In genomic region chr6:80607814-80608391, GRCh38 we compare ENCODE assay signal across 13 cellular contexts.
DNase-seq lines count a peak whose midpoint lies in the region; ATAC-seq and TF ChIP-seq lines count a peak whose summit lies in the region.
"Had no signal": no experiment of that assay in that cellular context is flagged by ENCODE, and none has a peak within 500 bp of the region (broad histone marks: within the 10 kb centered on the region; RNA-seq: fewer than 3 reads in every experiment).

No MANE protein-coding gene starts in this region.

- H3K4me3 ChIP-seq in PC-9 (no peak overlapping the region), testis (no peak overlapping the region)

- H3K4me3 Mint-ChIP-seq in Calu3 (ENCODE audit: low read depth, unreplicated experiment) = no peak overlapping the region
- H3K4me3 Mint-ChIP-seq: natural killer cell had no signal

- no peaks in the 10 kb centered on the region for H4K20me1 ChIP-seq in PC-9 (ENCODE audit: insufficient read depth)

- no TSS peak for BruUV-seq in Calu3 (replicated peaks; lab: Mats Ljungman, UMichigan)
- BruUV-seq in PC-9 (replicated peaks; lab: Mats Ljungman, UMichigan) = no TSS peak

- no peak overlapping the region for H2AFZ ChIP-seq in PC-9

- CTCF ChIA-PET in Calu3 (lab: Charles Lee) = no interaction called here
- CTCF ChIA-PET in PC-9 (lab: Charles Lee) = no interaction called here

- WGBS in testis, 2 donors = 65% methylated on average over 4 of the region's 4 CpGs

- TF ChIP-seq CTCF in Calu3 (IDR thresholded peaks at IDR 0.05; ENCODE audit: unreplicated experiment) (no peak), PC-9 (conservative IDR thresholded peaks at IDR 0.05) (no peak), testis (IDR thresholded peaks at IDR 0.05) (no peak)

- H3K27me3 ChIP-seq in PC-9 (ENCODE audit: insufficient read depth, low read depth) (no peaks in the 10 kb centered on the region), testis (no peaks in the 10 kb centered on the region)

- H3K9me2 ChIP-seq in PC-9 (ENCODE audit: insufficient read depth) = no peaks in the 10 kb centered on the region

- 0 out of 2 replicates have a peak, but pooled peaks cover 6% of the 10 kb centered on the region for H3F3A ChIP-seq in PC-9 (ENCODE audit: insufficient read depth, low read depth)

- H3K4me1 ChIP-seq in PC-9 (replicated peaks; ENCODE audit: insufficient read depth) = peaks cover 10% of the 10 kb centered on the region
- peaks cover 4% of the 10 kb centered on the region for H3K4me1 ChIP-seq in testis

- DNase-seq in Calu3 = no peak
- DNase-seq in PC-9 = peak in 1 of 2 experiments; percentile 59
- peak; percentile 98 for DNase-seq in fibroblast of peridontal ligament (ENCODE audit: extremely low read depth)
- DNase-seq in non-pigmented ciliary epithelial cell (ENCODE audit: low read depth) = peak; percentile 91
- DNase-seq in testis = no peak
- DNase-seq in GOT3 (lab: John Stamatoyannopoulos, UW) = no peak
- DNase-seq: activated CD4-positive, CD25-positive, alpha-beta regulatory T cell; GF-D8; natural killer cell; NCI-H1436 had no signal

- H3K36me3 ChIP-seq in PC-9 (ENCODE audit: low read depth) (no peaks in the 10 kb centered on the region), testis (ENCODE audit: low read depth, missing control alignments) (no peaks in the 10 kb centered on the region)

- no peak for TF ChIP-seq POLR2A in testis (IDR thresholded peaks at IDR 0.05)

- H3K27me3 Mint-ChIP-seq in Calu3 (ENCODE audit: unreplicated experiment) = no peaks in the 10 kb centered on the region

- no peaks in the 10 kb centered on the region for H3K9me3 Mint-ChIP-seq in Calu3 (ENCODE audit: low read depth, unreplicated experiment)
- H3K9me3 Mint-ChIP-seq: natural killer cell had no signal

- no peak overlapping the region for H3K4me2 ChIP-seq in PC-9

- POLR2A ChIA-PET in PC-9 (lab: Charles Lee; ENCODE audit: unreplicated experiment) = no interaction called here

- H3K27ac Mint-ChIP-seq in Calu3 (ENCODE audit: unreplicated experiment) = peak overlapping the region; percentile 40
- H3K27ac Mint-ChIP-seq: natural killer cell had no signal

- peak overlapping the region; percentile 54; the same call in 1 of the 2 replicates for H3K27ac ChIP-seq in PC-9
- H3K27ac ChIP-seq in testis = no peak overlapping the region

- H3K4me1 Mint-ChIP-seq in Calu3 (ENCODE audit: low read depth, unreplicated experiment) = peaks cover 36% of the 10 kb centered on the region
- H3K4me1 Mint-ChIP-seq: natural killer cell had no signal

- H3K9me3 ChIP-seq in PC-9 (ENCODE audit: insufficient read depth, low read depth) (no peaks in the 10 kb centered on the region), testis (no peaks in the 10 kb centered on the region)

- ATAC-seq in HG02610 (IDR thresholded peaks at IDR 0.05; ENCODE audit: unreplicated experiment) = no peak
- ATAC-seq in GM21723 (IDR thresholded peaks at IDR 0.05; ENCODE audit: unreplicated experiment) = no peak
- ATAC-seq: HCT116, natural killer cell had no signal

- intact Hi-C loops in Calu3 (cut with micrococcal nuclease; ENCODE audit: unreplicated experiment) = loop anchor here (5.0 to 10.0 kb wide), 9 partner anchors 119 to 1397 kb away; partner anchors contain the start of gene TENT5A
- intact Hi-C loops in PC-9 (cut with micrococcal nuclease; ENCODE audit: unreplicated experiment) = loop anchor here (1.0 to 5.0 kb wide), 5 partner anchors 14 to 1145 kb away; partner anchors contain the start of gene TENT5A
- intact Hi-C loops in testis (cut with DNase I; ENCODE audit: low total_unique reads) = no loop called here

- no peaks in the 10 kb centered on the region for H3K79me2 ChIP-seq in PC-9 (ENCODE audit: low read depth)

- no peaks in the 10 kb centered on the region for H3K36me3 Mint-ChIP-seq in Calu3 (ENCODE audit: insufficient read depth, unreplicated experiment)

Comparison
In these comparisons a context has a peak if more than half of its experiments do, and no peak if none do; other contexts are left out.
1. DNase-seq: peak in fibroblast of peridontal ligament (single experiment) and non-pigmented ciliary epithelial cell (single experiment); none in Calu3 (single experiment), testis (single experiment) and GOT3 (single experiment).